20 cellular contexts compared by ENCODE assay signal in the genomic region with DNA sequence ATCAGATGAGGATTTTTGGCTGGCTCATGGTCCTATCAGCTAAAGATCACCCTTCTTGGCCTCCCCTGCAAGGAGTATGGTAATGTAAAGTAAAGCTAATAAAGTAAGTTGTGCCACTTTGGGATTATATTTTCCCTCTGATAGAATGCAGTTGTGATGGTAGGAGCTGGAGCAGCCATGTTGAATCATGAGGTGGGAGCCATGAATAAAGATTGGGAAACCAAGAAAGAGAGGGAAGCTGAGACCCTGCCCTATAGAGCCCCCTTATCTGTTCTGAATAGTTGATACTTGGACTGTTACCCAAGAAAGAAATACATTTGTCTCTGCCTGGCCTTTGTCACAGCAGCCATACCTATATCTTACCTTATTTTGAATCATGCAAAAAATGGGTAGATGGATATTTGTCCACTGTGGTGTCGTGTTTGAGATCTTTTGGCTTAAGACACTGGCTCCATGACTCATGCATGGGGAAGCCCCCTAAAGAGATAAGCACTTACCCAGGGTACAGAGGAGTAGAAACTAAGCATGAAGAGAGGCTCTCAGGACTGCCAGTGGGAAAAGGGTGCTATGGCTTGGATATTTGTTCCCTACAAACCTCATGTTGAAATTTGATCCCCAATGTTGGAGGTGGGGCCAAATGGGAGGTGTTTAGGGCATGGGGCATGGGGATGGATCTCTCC. TPM values are rescaled to one million over a fixed set of nuclear protein-coding genes. Genes with fewer than 3 reads are reported as not detected.
DNase-seq lines count a peak whose midpoint lies in the region; ATAC-seq, FAIRE-seq and TF ChIP-seq lines count a peak whose summit lies in the region.
"Had no signal": no experiment of that assay in that cellular context is flagged by ENCODE, and none has a peak within 500 bp of the region (broad histone marks: within the 10 kb centered on the region; RNA-seq: fewer than 3 reads in every experiment).

No MANE protein-coding gene starts in this region.

- ATAC-seq in activated naive CD8-positive, alpha-beta T cell treated with anti-CD3 and anti-CD28 coated beads, Interleukin-2, amount 50 U/mL, for 24 hours, result peak; percentile 54
- peak; percentile 38 for ATAC-seq in GM12878
- no peak for ATAC-seq in stimulated activated memory B cell treated with anti-CD40 and anti-IgM and Interleukin-4, amounts not matched to agents 10 μg/mL and 1 μg/mL and 100 μg/mL, for 72 hours
- ATAC-seq: A549, GM23338 had no signal

- no peaks in the 10 kb centered on the region for H3K79me2 ChIP-seq in OCI-LY3 (ENCODE audit: low read length)
- H3K79me2 ChIP-seq in GM12878 (ENCODE audit: control insufficient read depth, insufficient read depth, low read length), result no peaks in the 10 kb centered on the region

- TF ChIP-seq CTCF in OCI-LY3 (IDR thresholded peaks at IDR 0.05; ENCODE audit: low read depth, low read length) (no peak), GM12878 (IDR thresholded peaks at IDR 0.05 in 2 of 3, conservative IDR thresholded peaks at IDR 0.05 in 1 of 3; ENCODE audit: control insufficient read depth in 2 of 3, extremely low read depth in 1 of 3, insufficient read depth in 1 of 3, low read depth in 3 of 3, low read length in 3 of 3) (no peak)

- peaks cover 29% of the 10 kb centered on the region for H3K4me1 Mint-ChIP-seq in activated naive CD8-positive, alpha-beta T cell treated with anti-CD3 and anti-CD28 coated beads, Interleukin-2, amount 50 U/mL, for 24 hours
- H3K4me1 Mint-ChIP-seq in activated naive CD8-positive, alpha-beta T cell treated with anti-CD3 and anti-CD28 coated beads for 36 hours, result peaks cover 4% of the 10 kb centered on the region
- H3K4me1 Mint-ChIP-seq in stimulated activated memory B cell treated with anti-CD40 and anti-IgM and Interleukin-4, amounts not matched to agents 10 μg/mL and 1 μg/mL and 100 μg/mL, for 72 hours, result peaks cover 64% of the 10 kb centered on the region
- H3K4me1 Mint-ChIP-seq: CD4-positive, alpha-beta memory T cell had no signal

- RAD21 ChIA-PET in GM12878 (lab: Charles Lee; ENCODE audit: unreplicated experiment), result interaction anchor here (0.8 to 5.3 kb wide), 7 partner anchors 16 to 92 kb away, joined by 3 to 39 read pairs (median 5); a partner anchor contains a TSS

- H3K9me3 Mint-ChIP-seq in activated naive CD8-positive, alpha-beta T cell treated with anti-CD3 and anti-CD28 coated beads, Interleukin-2, amount 50 U/mL, for 24 hours, result no peaks in the 10 kb centered on the region
- peaks cover 2% of the 10 kb centered on the region for H3K9me3 Mint-ChIP-seq in activated naive CD8-positive, alpha-beta T cell treated with anti-CD3 and anti-CD28 coated beads for 36 hours
- peaks cover 2% of the 10 kb centered on the region for H3K9me3 Mint-ChIP-seq in stimulated activated memory B cell treated with anti-CD40 and anti-IgM and Interleukin-4, amounts not matched to agents 10 μg/mL and 1 μg/mL and 100 μg/mL, for 72 hours
- H3K9me3 Mint-ChIP-seq: GM23338 had no signal

- H3K27ac Mint-ChIP-seq in activated naive CD8-positive, alpha-beta T cell treated with anti-CD3 and anti-CD28 coated beads, Interleukin-2, amount 50 U/mL, for 24 hours, result no peak overlapping the region
- no peak overlapping the region for H3K27ac Mint-ChIP-seq in activated naive CD8-positive, alpha-beta T cell treated with anti-CD3 and anti-CD28 coated beads for 36 hours
- H3K27ac Mint-ChIP-seq in stimulated activated memory B cell treated with anti-CD40 and anti-IgM and Interleukin-4, amounts not matched to agents 10 μg/mL and 1 μg/mL and 100 μg/mL, for 72 hours, result peak overlapping the region; percentile 71
- H3K27ac Mint-ChIP-seq: CD4-positive, alpha-beta memory T cell; GM23338; H9 had no signal

- TF ChIP-seq POLR2A in GM12878 (IDR thresholded peaks at IDR 0.05; ENCODE audit: low read depth, low read length), result no peak

- FAIRE-seq in GM12878 (lab: Jason Lieb, UNC), result no peak
- FAIRE-seq: A549, D721Med, G401.6 had no signal

- BruUV-seq in GM12878 (replicated peaks; lab: Mats Ljungman, UMichigan), result no TSS peak

- no peaks in the 10 kb centered on the region for H4K20me1 ChIP-seq in OCI-LY3 (ENCODE audit: insufficient read depth, low read length)
- no peaks in the 10 kb centered on the region for H4K20me1 ChIP-seq in GM12878 (ENCODE audit: control insufficient read depth, insufficient read depth)

- H3K27me3 ChIP-seq in OCI-LY3 (ENCODE audit: low read depth, low read length), result peaks cover 3% of the 10 kb centered on the region; the same call in 1 of the 2 replicates
- H3K27me3 ChIP-seq in GM12878 (replicated peaks in 1 of 2; ENCODE audit: control insufficient read depth in 2 of 2, insufficient read depth in 2 of 2, low read length in 1 of 2), result no peaks in the 10 kb centered on the region

- CTCF ChIA-PET in GM12878 (lab: Yijun Ruan, JAX), result interaction anchor here (0.5 to 2.3 kb wide), 11 partner anchors 15 to 99 kb away, joined by 3 to 7 read pairs (median 4); no protein-coding TSS in a partner anchor

- H3K36me3 Mint-ChIP-seq in activated naive CD8-positive, alpha-beta T cell treated with anti-CD3 and anti-CD28 coated beads, Interleukin-2, amount 50 U/mL, for 24 hours (ENCODE audit: low read depth), result no peaks in the 10 kb centered on the region
- no peaks in the 10 kb centered on the region for H3K36me3 Mint-ChIP-seq in activated naive CD8-positive, alpha-beta T cell treated with anti-CD3 and anti-CD28 coated beads for 36 hours
- peaks cover 6% of the 10 kb centered on the region for H3K36me3 Mint-ChIP-seq in stimulated activated memory B cell treated with anti-CD40 and anti-IgM and Interleukin-4, amounts not matched to agents 10 μg/mL and 1 μg/mL and 100 μg/mL, for 72 hours
- H3K36me3 Mint-ChIP-seq: CD4-positive, alpha-beta memory T cell had no signal

- no peak for DNase-seq in activated naive CD8-positive, alpha-beta T cell treated with anti-CD3 and anti-CD28 coated beads, Interleukin-2, amount 50 U/mL, for 24 hours
- no peak for DNase-seq in activated naive CD8-positive, alpha-beta T cell treated with anti-CD3 and anti-CD28 coated beads for 36 hours
- no peak for DNase-seq in GM12878 (ENCODE audit: low read depth, low spot score)
- DNase-seq in occipital lobe (lab: John Stamatoyannopoulos, UW), result no peak
- DNase-seq in 8988T, result no peak
- DNase-seq: BE2C; CD4-positive, alpha-beta memory T cell; DMS153; DMS79 treated with DMSO at 0.1 percent for 48 hours; EL; H9 had no signal

- no peak for TF ChIP-seq RAD21 in GM12878 (IDR thresholded peaks at IDR 0.05; ENCODE audit: insufficient read depth, low read depth, low read length)

- H3K9me3 ChIP-seq in OCI-LY3 (ENCODE audit: insufficient read depth, low read length) (0 out of 2 replicates have a peak, but pooled peaks cover 5% of the 10 kb centered on the region), GM12878 (replicated peaks; ENCODE audit: control insufficient read depth, insufficient read depth, low read length) (peaks cover 5% of the 10 kb centered on the region)
- H3K9me3 ChIP-seq: A549, BE2C had no signal

- H3K4me3 ChIP-seq in OCI-LY3 (ENCODE audit: low read length), result no peak overlapping the region
- H3K4me3 ChIP-seq in GM12878, result no peak overlapping the region
- H3K4me3 ChIP-seq: A549, GM23338 had no signal

- H3K27me3 Mint-ChIP-seq in activated naive CD8-positive, alpha-beta T cell treated with anti-CD3 and anti-CD28 coated beads, Interleukin-2, amount 50 U/mL, for 24 hours, result peaks cover 14% of the 10 kb centered on the region
- peaks cover 25% of the 10 kb centered on the region for H3K27me3 Mint-ChIP-seq in activated naive CD8-positive, alpha-beta T cell treated with anti-CD3 and anti-CD28 coated beads for 36 hours
- no peaks in the 10 kb centered on the region for H3K27me3 Mint-ChIP-seq in stimulated activated memory B cell treated with anti-CD40 and anti-IgM and Interleukin-4, amounts not matched to agents 10 μg/mL and 1 μg/mL and 100 μg/mL, for 72 hours

- H3K36me3 ChIP-seq in OCI-LY3 (replicated peaks; ENCODE audit: low read depth, low read length), result peaks cover 7% of the 10 kb centered on the region
- no peaks in the 10 kb centered on the region for H3K36me3 ChIP-seq in GM12878 (ENCODE audit: control insufficient read depth in 2 of 2, insufficient read depth in 2 of 2, low read length in 1 of 2)
- H3K36me3 ChIP-seq: BE2C had no signal

- H3K4me2 ChIP-seq in OCI-LY3 (ENCODE audit: low read length), result no peak overlapping the region
- no peak overlapping the region for H3K4me2 ChIP-seq in GM12878 (ENCODE audit: control insufficient read depth, insufficient read depth)
- H3K4me2 ChIP-seq: A549, GM23338 had no signal

- no peak for TF ChIP-seq EP300 in GM12878 (IDR thresholded peaks at IDR 0.05; ENCODE audit: borderline replicate concordance in 1 of 2, control insufficient read depth in 1 of 2, low read depth in 2 of 2, low read length in 2 of 2)

- in situ Hi-C loops in GM12878 (cut with MboI), result no loop called here

- H3K27ac ChIP-seq in OCI-LY3 (ENCODE audit: low read length) (peak overlapping the region; percentile 5; the same call in 1 of the 2 replicates), GM12878 (ENCODE audit: control insufficient read depth, insufficient read depth) (no peak overlapping the region)
- H3K27ac ChIP-seq: A549, C4-2B had no signal

- POLR2A ChIA-PET in GM12878 (lab: Charles Lee), result interaction anchor here (0.6 to 3.6 kb wide), 8 partner anchors 8 to 98 kb away, joined by 3 to 25 read pairs (median 3); a partner anchor contains a TSS

- intact Hi-C loops in GM12878 (cut with micrococcal nuclease; ENCODE audit: unreplicated experiment), result loop anchor here (10.0 kb wide), 1 partner anchor 78 kb away; no protein-coding TSS in a partner anchor

- WGBS in GM12878 (ENCODE audit: insufficient coverage, insufficient replicate concordance, low lambda C conversion rate, missing lambda C conversion rate), result 31% methylated on average over 1 of the region's 1 CpG

- H2AFZ ChIP-seq in OCI-LY3 (ENCODE audit: low read depth, low read length) (no peak overlapping the region), GM12878 (ENCODE audit: control insufficient read depth, low read depth, low read length) (no peak overlapping the region)
- H2AFZ ChIP-seq: GM23338 had no signal

- H3K4me1 ChIP-seq in OCI-LY3 (ENCODE audit: low read length) (peaks cover 56% of the 10 kb centered on the region), GM12878 (ENCODE audit: control insufficient read depth, insufficient read depth, low read length) (peaks cover 49% of the 10 kb centered on the region)
- H3K4me1 ChIP-seq: A549, BE2C had no signal

- SMC1A ChIA-PET in GM12878 (lab: Charles Lee; ENCODE audit: uncharacterized antibody, unreplicated experiment), result interaction anchor here (0.6 to 8.3 kb wide), 18 partner anchors 11 to 315 kb away, joined by 3 to 75 read pairs (median 4); a partner anchor contains a TSS

- no peak overlapping the region for H3K4me3 Mint-ChIP-seq in activated naive CD8-positive, alpha-beta T cell treated with anti-CD3 and anti-CD28 coated beads, Interleukin-2, amount 50 U/mL, for 24 hours
- H3K4me3 Mint-ChIP-seq in activated naive CD8-positive, alpha-beta T cell treated with anti-CD3 and anti-CD28 coated beads for 36 hours, result no peak overlapping the region
- no peak overlapping the region for H3K4me3 Mint-ChIP-seq in stimulated activated memory B cell treated with anti-CD40 and anti-IgM and Interleukin-4, amounts not matched to agents 10 μg/mL and 1 μg/mL and 100 μg/mL, for 72 hours
- H3K4me3 Mint-ChIP-seq: CD4-positive, alpha-beta memory T cell; GM23338; H9 had no signal

- H3K9ac ChIP-seq in OCI-LY3 (ENCODE audit: low read length) (no peak overlapping the region), GM12878 (ENCODE audit: control insufficient read depth, insufficient read depth, low read length) (no peak overlapping the region)

RNA-seq across cellular contexts. Expression of a gene that starts 17.7 kb away (rescaled TPM):
- total RNA-seq in activated naive CD8-positive, alpha-beta T cell treated with anti-CD3 and anti-CD28 coated beads for 36 hours, result not detected
- total RNA-seq in GM12878 (2013; cell fraction: nucleolus; rRNA removed), result 10.6 and 11.7 TPM in 2 replicates
- total RNA-seq in GM12878 (2014; rRNA removed) (1.1 and 1.9 TPM in 2 replicates), GM12878 (2014; rRNA removed; fragmentation: Illumina TruSeq; extraction: Trizol) (1.5 and 1.7 TPM in 2 replicates), GM12878 (2021) (1.6 and 1.7 TPM in 2 replicates), occipital lobe (15.1 TPM)
- 3.2 TPM for polyA plus RNA-seq in GM12878 (2011; ENCODE audit: low read depth)
- polyA plus RNA-seq in GM12878 (2011; rRNA removed) (2.6 and 2.8 TPM in 2 replicates), GM12878 (2014; fragmentation: Illumina TruSeq; extraction: Trizol) (1.9 and 2.8 TPM in 2 replicates), GM12878 (2014; fragmentation: Nextera tagmentation; extraction: Ambion mirVana) (1 to 10 TPM; 4.6 to 6.4 TPM), GM12878 (2014; rRNA removed) (1.4 and 1.8 TPM in 2 replicates), GM12878 (2016; fragmentation: Nextera tagmentation; extraction: Ambion mirVana) (1 to 10 TPM; 3.4 to 3.6 TPM)
- 1.2 and 1.6 TPM in 2 replicates for polyA plus RNA-seq in GM12878 (2011; cell fraction: cytosol; rRNA removed)
- 1.2 and 1.8 TPM in 2 replicates for polyA plus RNA-seq in GM12878 (2011; cell fraction: nucleus; rRNA removed)
- polyA plus RNA-seq in GM12878 (2012), result 6.8 and 7.4 TPM in 2 replicates
- 0.88 and 1.5 TPM in 2 replicates for polyA minus RNA-seq in GM12878 (2011; rRNA and poly(A)+ RNA removed)
- polyA minus RNA-seq in GM12878 (2011; cell fraction: cytosol; rRNA and poly(A)+ RNA removed), result 0.94 TPM in 1 of 2 replicates, not detected in the other
- 0.57 and 0.60 TPM in 2 replicates for polyA minus RNA-seq in GM12878 (2011; cell fraction: nucleus; rRNA and poly(A)+ RNA removed)
- total RNA-seq: CD4-positive, alpha-beta memory T cell; HT1080 had no signal
- polyA plus RNA-seq: AG04450 had no signal

RNA-seq across cellular contexts. Expression of a gene that starts 40.7 kb away (rescaled TPM):
- total RNA-seq in activated naive CD8-positive, alpha-beta T cell treated with anti-CD3 and anti-CD28 coated beads for 36 hours, result 1 to 10 TPM; 1.4 to 1.5 TPM
- total RNA-seq in GM12878 (2013; cell fraction: nucleolus; rRNA removed), result 733 and 778 TPM in 2 replicates
- total RNA-seq in GM12878 (2014; rRNA removed) (49.6 and 51.4 TPM in 2 replicates), GM12878 (2014; rRNA removed; fragmentation: Illumina TruSeq; extraction: Trizol) (31.0 and 37.4 TPM in 2 replicates), GM12878 (2021) (84.6 and 95.8 TPM in 2 replicates), occipital lobe (0.47 TPM)
- polyA plus RNA-seq in GM12878 (2011; ENCODE audit: low read depth), result 32.4 TPM
- polyA plus RNA-seq in GM12878 (2011; rRNA removed) (139 and 145 TPM in 2 replicates), GM12878 (2014; fragmentation: Illumina TruSeq; extraction: Trizol) (35.7 and 51.1 TPM in 2 replicates), GM12878 (2014; fragmentation: Nextera tagmentation; extraction: Ambion mirVana) (10 to 100 TPM; 11.5 to 12.5 TPM), GM12878 (2014; rRNA removed) (74.5 and 82.5 TPM in 2 replicates), GM12878 (2016; fragmentation: Nextera tagmentation; extraction: Ambion mirVana) (10 to 100 TPM; 45.3 to 48.2 TPM)
- 85.3 and 89.0 TPM in 2 replicates for polyA plus RNA-seq in GM12878 (2011; cell fraction: cytosol; rRNA removed)
- polyA plus RNA-seq in GM12878 (2011; cell fraction: nucleus; rRNA removed), result 371 and 391 TPM in 2 replicates
- polyA plus RNA-seq in GM12878 (2012), result 50.3 and 56.0 TPM in 2 replicates
- polyA minus RNA-seq in GM12878 (2011; rRNA and poly(A)+ RNA removed), result 158 and 163 TPM in 2 replicates
- polyA minus RNA-seq in GM12878 (2011; cell fraction: cytosol; rRNA and poly(A)+ RNA removed), result 30.1 and 45.4 TPM in 2 replicates
- polyA minus RNA-seq in GM12878 (2011; cell fraction: nucleus; rRNA and poly(A)+ RNA removed), result 156 and 242 TPM in 2 replicates
- total RNA-seq: H9 had no signal

Comparison
In these comparisons a context has a peak if more than half of its experiments do, and no peak if none do; other contexts are left out.
1. RNA of a gene that starts 40.7 kb away (total RNA-seq): 31.0 to 778 TPM in GM12878; 1.4 to 1.5 TPM in activated naive CD8-positive, alpha-beta T cell treated with anti-CD3 and anti-CD28 coated beads for 36 hours and 0.47 TPM in occipital lobe (single experiment); every median in the first group is over 10 times any median in the second.